Comparison of ENCODE assay signal across 3 cellular contexts in the genomic region with DNA sequence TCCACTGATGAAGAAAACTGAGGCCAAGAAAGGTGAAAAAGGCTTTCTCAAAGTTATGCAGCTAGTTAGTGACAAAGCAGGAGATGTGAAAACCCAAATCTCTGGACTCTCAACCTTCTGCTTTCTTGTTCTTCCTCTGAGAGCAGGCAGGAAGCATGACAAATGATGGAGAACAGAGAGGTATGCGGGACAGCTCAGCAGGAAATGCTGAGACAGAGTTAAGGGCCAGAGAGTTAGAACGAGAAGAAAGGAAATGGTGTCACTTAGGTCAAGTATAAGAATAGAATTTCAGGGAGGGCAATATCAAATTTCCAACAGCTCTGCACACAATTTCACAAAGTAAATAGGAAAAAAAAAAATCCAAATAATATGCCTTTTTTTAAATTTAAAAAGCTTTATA.
TF ChIP-seq lines count a peak whose summit lies in the region.

No MANE protein-coding gene starts in this region.

TF ChIP-seq in liver, 16 proteins besides CTCF, POLR2A, EP300 and RAD21 (continued from another document):
- TF ChIP-seq, protein P1, sequence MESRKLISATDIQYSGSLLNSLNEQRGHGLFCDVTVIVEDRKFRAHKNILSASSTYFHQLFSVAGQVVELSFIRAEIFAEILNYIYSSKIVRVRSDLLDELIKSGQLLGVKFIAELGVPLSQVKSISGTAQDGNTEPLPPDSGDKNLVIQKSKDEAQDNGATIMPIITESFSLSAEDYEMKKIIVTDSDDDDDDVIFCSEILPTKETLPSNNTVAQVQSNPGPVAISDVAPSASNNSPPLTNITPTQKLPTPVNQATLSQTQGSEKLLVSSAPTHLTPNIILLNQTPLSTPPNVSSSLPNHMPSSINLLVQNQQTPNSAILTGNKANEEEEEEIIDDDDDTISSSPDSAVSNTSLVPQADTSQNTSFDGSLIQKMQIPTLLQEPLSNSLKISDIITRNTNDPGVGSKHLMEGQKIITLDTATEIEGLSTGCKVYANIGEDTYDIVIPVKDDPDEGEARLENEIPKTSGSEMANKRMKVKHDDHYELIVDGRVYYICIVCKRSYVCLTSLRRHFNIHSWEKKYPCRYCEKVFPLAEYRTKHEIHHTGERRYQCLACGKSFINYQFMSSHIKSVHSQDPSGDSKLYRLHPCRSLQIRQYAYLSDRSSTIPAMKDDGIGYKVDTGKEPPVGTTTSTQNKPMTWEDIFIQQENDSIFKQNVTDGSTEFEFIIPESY (IDR thresholded peaks at IDR 0.05): no peak
- no peak for TF ChIP-seq JUND (IDR thresholded peaks at IDR 0.05)

TF ChIP-seq in HepG2, 621 proteins besides CTCF, POLR2A, EP300 and RAD21 (continued from another document):
- TF ChIP-seq, protein P2, sequence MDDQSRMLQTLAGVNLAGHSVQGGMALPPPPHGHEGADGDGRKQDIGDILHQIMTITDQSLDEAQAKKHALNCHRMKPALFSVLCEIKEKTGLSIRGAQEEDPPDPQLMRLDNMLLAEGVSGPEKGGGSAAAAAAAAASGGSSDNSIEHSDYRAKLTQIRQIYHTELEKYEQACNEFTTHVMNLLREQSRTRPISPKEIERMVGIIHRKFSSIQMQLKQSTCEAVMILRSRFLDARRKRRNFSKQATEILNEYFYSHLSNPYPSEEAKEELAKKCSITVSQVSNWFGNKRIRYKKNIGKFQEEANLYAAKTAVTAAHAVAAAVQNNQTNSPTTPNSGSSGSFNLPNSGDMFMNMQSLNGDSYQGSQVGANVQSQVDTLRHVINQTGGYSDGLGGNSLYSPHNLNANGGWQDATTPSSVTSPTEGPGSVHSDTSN (CRISPR knock-in tag; IDR thresholded peaks at IDR 0.05; ENCODE audit: borderline replicate concordance): no peak
- TF ChIP-seq, protein P3, sequence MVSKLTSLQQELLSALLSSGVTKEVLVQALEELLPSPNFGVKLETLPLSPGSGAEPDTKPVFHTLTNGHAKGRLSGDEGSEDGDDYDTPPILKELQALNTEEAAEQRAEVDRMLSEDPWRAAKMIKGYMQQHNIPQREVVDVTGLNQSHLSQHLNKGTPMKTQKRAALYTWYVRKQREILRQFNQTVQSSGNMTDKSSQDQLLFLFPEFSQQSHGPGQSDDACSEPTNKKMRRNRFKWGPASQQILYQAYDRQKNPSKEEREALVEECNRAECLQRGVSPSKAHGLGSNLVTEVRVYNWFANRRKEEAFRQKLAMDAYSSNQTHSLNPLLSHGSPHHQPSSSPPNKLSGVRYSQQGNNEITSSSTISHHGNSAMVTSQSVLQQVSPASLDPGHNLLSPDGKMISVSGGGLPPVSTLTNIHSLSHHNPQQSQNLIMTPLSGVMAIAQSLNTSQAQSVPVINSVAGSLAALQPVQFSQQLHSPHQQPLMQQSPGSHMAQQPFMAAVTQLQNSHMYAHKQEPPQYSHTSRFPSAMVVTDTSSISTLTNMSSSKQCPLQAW (CRISPR knock-in tag; IDR thresholded peaks at IDR 0.05): no peak
- TF ChIP-seq, protein P4, sequence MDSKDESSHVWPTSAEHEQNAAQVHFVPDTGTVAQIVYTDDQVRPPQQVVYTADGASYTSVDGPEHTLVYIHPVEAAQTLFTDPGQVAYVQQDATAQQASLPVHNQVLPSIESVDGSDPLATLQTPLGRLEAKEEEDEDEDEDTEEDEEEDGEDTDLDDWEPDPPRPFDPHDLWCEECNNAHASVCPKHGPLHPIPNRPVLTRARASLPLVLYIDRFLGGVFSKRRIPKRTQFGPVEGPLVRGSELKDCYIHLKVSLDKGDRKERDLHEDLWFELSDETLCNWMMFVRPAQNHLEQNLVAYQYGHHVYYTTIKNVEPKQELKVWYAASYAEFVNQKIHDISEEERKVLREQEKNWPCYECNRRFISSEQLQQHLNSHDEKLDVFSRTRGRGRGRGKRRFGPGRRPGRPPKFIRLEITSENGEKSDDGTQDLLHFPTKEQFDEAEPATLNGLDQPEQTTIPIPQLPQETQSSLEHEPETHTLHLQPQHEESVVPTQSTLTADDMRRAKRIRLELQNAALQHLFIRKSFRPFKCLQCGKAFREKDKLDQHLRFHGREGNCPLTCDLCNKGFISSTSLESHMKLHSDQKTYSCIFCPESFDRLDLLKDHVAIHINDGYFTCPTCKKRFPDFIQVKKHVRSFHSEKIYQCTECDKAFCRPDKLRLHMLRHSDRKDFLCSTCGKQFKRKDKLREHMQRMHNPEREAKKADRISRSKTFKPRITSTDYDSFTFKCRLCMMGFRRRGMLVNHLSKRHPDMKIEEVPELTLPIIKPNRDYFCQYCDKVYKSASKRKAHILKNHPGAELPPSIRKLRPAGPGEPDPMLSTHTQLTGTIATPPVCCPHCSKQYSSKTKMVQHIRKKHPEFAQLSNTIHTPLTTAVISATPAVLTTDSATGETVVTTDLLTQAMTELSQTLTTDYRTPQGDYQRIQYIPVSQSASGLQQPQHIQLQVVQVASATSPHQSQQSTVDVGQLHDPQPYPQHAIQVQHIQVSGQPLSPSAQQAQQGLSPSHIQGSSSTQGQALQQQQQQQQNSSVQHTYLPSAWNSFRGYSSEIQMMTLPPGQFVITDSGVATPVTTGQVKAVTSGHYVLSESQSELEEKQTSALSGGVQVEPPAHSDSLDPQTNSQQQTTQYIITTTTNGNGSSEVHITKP (CRISPR knock-in tag; IDR thresholded peaks at IDR 0.05; ENCODE audit: low read depth): no peak

TF ChIP-seq in WTC11, 78 proteins besides CTCF, POLR2A, EP300 and RAD21 (continued from another document):
- TF ChIP-seq EMX1 (CRISPR knock-in tag; IDR thresholded peaks at IDR 0.05) (no peak), GTF2I (CRISPR knock-in tag; conservative IDR thresholded peaks at IDR 0.05) (no peak), CBFB (CRISPR knock-in tag; IDR thresholded peaks at IDR 0.05; ENCODE audit: low read depth) (no peak)
- TF ChIP-seq, protein P5, sequence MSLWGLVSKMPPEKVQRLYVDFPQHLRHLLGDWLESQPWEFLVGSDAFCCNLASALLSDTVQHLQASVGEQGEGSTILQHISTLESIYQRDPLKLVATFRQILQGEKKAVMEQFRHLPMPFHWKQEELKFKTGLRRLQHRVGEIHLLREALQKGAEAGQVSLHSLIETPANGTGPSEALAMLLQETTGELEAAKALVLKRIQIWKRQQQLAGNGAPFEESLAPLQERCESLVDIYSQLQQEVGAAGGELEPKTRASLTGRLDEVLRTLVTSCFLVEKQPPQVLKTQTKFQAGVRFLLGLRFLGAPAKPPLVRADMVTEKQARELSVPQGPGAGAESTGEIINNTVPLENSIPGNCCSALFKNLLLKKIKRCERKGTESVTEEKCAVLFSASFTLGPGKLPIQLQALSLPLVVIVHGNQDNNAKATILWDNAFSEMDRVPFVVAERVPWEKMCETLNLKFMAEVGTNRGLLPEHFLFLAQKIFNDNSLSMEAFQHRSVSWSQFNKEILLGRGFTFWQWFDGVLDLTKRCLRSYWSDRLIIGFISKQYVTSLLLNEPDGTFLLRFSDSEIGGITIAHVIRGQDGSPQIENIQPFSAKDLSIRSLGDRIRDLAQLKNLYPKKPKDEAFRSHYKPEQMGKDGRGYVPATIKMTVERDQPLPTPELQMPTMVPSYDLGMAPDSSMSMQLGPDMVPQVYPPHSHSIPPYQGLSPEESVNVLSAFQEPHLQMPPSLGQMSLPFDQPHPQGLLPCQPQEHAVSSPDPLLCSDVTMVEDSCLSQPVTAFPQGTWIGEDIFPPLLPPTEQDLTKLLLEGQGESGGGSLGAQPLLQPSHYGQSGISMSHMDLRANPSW (CRISPR knock-in tag; conservative IDR thresholded peaks at IDR 0.05; ENCODE audit: low read depth): no peak
- TF ChIP-seq, protein P6, sequence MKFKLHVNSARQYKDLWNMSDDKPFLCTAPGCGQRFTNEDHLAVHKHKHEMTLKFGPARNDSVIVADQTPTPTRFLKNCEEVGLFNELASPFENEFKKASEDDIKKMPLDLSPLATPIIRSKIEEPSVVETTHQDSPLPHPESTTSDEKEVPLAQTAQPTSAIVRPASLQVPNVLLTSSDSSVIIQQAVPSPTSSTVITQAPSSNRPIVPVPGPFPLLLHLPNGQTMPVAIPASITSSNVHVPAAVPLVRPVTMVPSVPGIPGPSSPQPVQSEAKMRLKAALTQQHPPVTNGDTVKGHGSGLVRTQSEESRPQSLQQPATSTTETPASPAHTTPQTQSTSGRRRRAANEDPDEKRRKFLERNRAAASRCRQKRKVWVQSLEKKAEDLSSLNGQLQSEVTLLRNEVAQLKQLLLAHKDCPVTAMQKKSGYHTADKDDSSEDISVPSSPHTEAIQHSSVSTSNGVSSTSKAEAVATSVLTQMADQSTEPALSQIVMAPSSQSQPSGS (CRISPR knock-in tag; IDR thresholded peaks at IDR 0.05; ENCODE audit: borderline replicate concordance, low read depth): no peak
- TF ChIP-seq, protein P7, sequence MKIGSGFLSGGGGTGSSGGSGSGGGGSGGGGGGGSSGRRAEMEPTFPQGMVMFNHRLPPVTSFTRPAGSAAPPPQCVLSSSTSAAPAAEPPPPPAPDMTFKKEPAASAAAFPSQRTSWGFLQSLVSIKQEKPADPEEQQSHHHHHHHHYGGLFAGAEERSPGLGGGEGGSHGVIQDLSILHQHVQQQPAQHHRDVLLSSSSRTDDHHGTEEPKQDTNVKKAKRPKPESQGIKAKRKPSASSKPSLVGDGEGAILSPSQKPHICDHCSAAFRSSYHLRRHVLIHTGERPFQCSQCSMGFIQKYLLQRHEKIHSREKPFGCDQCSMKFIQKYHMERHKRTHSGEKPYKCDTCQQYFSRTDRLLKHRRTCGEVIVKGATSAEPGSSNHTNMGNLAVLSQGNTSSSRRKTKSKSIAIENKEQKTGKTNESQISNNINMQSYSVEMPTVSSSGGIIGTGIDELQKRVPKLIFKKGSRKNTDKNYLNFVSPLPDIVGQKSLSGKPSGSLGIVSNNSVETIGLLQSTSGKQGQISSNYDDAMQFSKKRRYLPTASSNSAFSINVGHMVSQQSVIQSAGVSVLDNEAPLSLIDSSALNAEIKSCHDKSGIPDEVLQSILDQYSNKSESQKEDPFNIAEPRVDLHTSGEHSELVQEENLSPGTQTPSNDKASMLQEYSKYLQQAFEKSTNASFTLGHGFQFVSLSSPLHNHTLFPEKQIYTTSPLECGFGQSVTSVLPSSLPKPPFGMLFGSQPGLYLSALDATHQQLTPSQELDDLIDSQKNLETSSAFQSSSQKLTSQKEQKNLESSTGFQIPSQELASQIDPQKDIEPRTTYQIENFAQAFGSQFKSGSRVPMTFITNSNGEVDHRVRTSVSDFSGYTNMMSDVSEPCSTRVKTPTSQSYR (CRISPR knock-in tag; IDR thresholded peaks at IDR 0.05): no peak
